ENCODE assay signal across 10 cellular contexts in the genomic region with DNA sequence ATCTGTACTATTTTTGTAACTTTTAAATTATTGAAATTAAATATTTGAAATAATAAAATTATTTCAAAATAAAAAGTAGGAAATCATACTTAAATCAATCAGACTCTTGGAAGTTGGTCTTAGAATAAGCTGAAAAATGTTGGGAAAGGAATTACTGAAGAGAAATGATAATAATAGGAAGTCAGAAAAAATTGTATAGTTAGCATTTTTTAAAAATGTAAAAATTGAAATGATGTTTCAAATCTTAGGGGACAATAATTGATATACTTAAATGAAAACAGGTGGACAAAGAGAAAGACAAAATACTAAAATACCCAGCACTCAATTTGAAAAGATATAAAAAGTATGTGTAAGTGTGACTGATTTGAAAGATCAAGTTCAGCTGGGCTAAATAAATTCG.
"Had no signal": no experiment of that assay in that cellular context is flagged by ENCODE, and none has a peak within 500 bp of the region (broad histone marks: within the 10 kb centered on the region; RNA-seq: fewer than 3 reads in every experiment).

No MANE protein-coding gene starts in this region.

- H3K9me3 ChIP-seq: HAP-1 had no signal

- DNase-seq: GM23248, GOT3, H7, HFFc6, IMR-90, KBM-7 had no signal

- ATAC-seq: HCT116 had no signal

- H2AFZ ChIP-seq: GM23248 had no signal

- H3K4me2 ChIP-seq: KMS-11 had no signal

- H3K9ac ChIP-seq: GM23248, KMS-11 had no signal

- H3K4me1 ChIP-seq: HAP-1 had no signal

- H3K27ac ChIP-seq: GM23248, HL-60, KMS-11 had no signal

- H3K4me3 ChIP-seq: GM23248, HAP-1 had no signal

- H3K36me3 ChIP-seq: HAP-1 had no signal
